ENCODE assay signal across 9 cellular contexts in the genomic region with DNA sequence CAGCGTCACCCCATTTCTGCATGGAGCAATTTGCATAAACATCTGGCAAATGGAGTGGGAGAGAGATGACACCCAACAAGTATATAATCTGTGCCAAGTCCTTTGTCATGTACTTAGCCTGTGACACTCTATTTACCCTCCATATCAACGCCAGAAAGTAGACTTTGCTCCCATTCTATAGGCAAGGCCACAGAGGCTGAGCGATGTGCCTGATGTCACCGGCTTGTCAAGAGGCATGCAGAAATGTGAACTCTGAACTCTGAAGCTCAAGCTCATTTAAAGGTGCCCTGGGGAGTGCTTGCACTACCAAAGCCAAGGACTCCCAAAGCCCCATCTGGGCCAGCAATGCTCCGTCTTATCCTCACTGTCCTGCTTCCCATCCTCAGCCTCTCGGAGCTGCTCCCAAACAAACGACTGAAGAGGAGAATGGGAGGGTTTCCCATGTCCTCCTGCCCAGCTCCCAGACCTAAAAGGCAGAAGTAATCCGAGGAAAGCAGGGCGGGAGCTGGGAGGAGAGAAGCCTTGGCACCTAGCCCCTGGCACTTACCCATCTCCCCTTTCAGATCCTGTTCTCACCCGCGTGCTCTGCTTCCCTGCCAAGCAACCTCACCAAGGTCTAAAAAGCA. TPM values are rescaled to one million over a fixed set of nuclear protein-coding genes. Genes with fewer than 3 reads are reported as not detected.
A peak's percentile ranks its signal among the peaks of the same experiment; 100 is the strongest.
DNase-seq lines count a peak whose midpoint lies in the region; ATAC-seq lines count a peak whose summit lies in the region.
"Had no signal": no experiment of that assay in that cellular context is flagged by ENCODE, and none has a peak within 500 bp of the region (broad histone marks: within the 10 kb centered on the region; RNA-seq: fewer than 3 reads in every experiment).

No MANE protein-coding gene starts in this region.

- ATAC-seq in esophagus mucosa (peak; percentile 48), HG03135 (IDR thresholded peaks at IDR 0.05; ENCODE audit: unreplicated experiment) (no peak), HG02642 (IDR thresholded peaks at IDR 0.05; ENCODE audit: poor library complexity, unreplicated experiment) (no peak), GM19463 (IDR thresholded peaks at IDR 0.05; ENCODE audit: unreplicated experiment) (no peak)
- ATAC-seq: A549 had no signal

- DNase-seq in NCI-H345 (lab: John Stamatoyannopoulos, UW) (peak; percentile 27), NCI-H345 treated with DMSO at 0.1 percent for 48 hours (lab: John Stamatoyannopoulos, UW; ENCODE audit: unreplicated experiment) (no peak), mucosa of gallbladder (ENCODE audit: low spot score) (peak; percentile 73)
- DNase-seq in activated CD4-positive, alpha-beta T cell treated with anti-CD3 and anti-CD28 coated beads, Interleukin-2, amount 50 U/mL, for 1 hour: no peak

RNA-seq across cellular contexts. Expression of gene CPNE5, which starts 9.2 kb away (rescaled TPM):
- total RNA-seq in esophagus mucosa (1.00 TPM), mucosa of gallbladder (1.3 TPM)

RNA-seq across cellular contexts. Expression of gene PPIL1, which starts 44.6 kb away (rescaled TPM):
- total RNA-seq in esophagus mucosa: 25.5 TPM
- 16.0 TPM for total RNA-seq in mucosa of gallbladder

RNA-seq across cellular contexts. Expression of gene C6orf89, which starts 55.7 kb away (rescaled TPM):
- total RNA-seq in esophagus mucosa (33.6 TPM), mucosa of gallbladder (69.9 TPM)

Comparison
In these comparisons a context has a peak if more than half of its experiments do, and no peak if none do; other contexts are left out.
1. DNase-seq: peak in NCI-H345 (single experiment) and mucosa of gallbladder (single experiment); none in NCI-H345 treated with DMSO at 0.1 percent for 48 hours (single experiment) and activated CD4-positive, alpha-beta T cell treated with anti-CD3 and anti-CD28 coated beads, Interleukin-2, amount 50 U/mL, for 1 hour (single experiment).